In the genomic region with DNA sequence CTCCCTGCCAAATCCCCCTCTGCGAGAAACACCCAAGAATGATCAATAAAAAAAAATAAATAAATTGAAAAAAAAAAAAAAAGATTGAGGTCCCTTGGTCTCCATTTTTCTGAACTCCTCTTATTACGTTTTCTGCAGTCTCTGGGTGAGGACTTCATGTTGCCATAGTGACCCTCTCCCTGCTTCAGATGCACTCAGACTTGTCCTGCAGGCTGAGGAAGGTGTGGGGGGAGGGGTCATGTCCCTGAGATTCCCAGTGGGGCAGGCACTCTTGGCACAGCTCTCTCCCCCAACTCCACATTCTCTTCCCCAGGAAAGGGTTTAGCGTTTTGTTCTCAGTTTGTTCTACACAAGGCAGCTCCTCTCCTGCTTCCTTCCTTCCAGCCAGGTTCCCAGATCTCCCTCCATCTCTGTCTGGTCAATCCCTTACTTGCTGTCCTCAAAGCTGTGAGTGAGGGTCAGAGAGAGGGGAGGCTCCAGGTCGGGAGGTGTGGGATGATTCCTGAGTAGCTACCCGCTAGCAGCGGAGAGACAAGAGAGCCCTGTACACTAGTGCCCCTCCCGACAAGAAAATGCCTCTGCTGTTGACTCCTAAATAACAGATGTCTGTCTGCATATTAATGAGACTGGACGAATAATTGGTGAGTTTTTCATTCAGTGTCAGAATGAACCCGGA, we compare ENCODE assay signal across 8 cellular contexts. TPM values are rescaled to one million over a fixed set of nuclear protein-coding genes. Genes with fewer than 3 reads are reported as not detected.
DNase-seq lines count a peak whose midpoint lies in the region; TF ChIP-seq lines count a peak whose summit lies in the region.
"Had no signal": no experiment of that assay in that cellular context is flagged by ENCODE, and none has a peak within 500 bp of the region (broad histone marks: within the 10 kb centered on the region; RNA-seq: fewer than 3 reads in every experiment).

No MANE protein-coding gene starts in this region.

- peak overlapping the region; percentile 74 for H3K9ac ChIP-seq in HUES6 (ENCODE audit: low read length)
- peak overlapping the region; percentile 70; the same call in 1 of the 2 replicates for H3K9ac ChIP-seq in iPS-20b (ENCODE audit: low read depth, low read length)
- no peak overlapping the region for H3K9ac ChIP-seq in smooth muscle cell (ENCODE audit: low read depth)

- peak overlapping the region; percentile 46 for H2AFZ ChIP-seq in smooth muscle cell (ENCODE audit: low read depth)

- no peaks in the 10 kb centered on the region for H3F3A ChIP-seq in smooth muscle cell (ENCODE audit: low read depth)

- H3K9me3 Mint-ChIP-seq in immature natural killer cell: no peaks in the 10 kb centered on the region
- H3K9me3 Mint-ChIP-seq: activated T-cell treated with anti-CD3 and anti-CD28 coated beads, Interleukin-2, amount 50 U/mL, for 72 hours had no signal

- no peaks in the 10 kb centered on the region for H3K27me3 ChIP-seq in HUES6 (ENCODE audit: control insufficient read depth, insufficient read depth, low read length)
- H3K27me3 ChIP-seq in iPS-20b (ENCODE audit: insufficient read depth, low read length): no peaks in the 10 kb centered on the region
- no peaks in the 10 kb centered on the region for H3K27me3 ChIP-seq in smooth muscle cell (ENCODE audit: low read depth)

- H3K27me3 Mint-ChIP-seq in immature natural killer cell (ENCODE audit: low read depth in 3 of 3): peaks cover 0 to 2% (median 1%) of the 10 kb centered on the region in 3 donors

- H3K4me1 Mint-ChIP-seq in immature natural killer cell: no peaks in the 10 kb centered on the region

- H3K9me3 ChIP-seq in HUES6 (ENCODE audit: control insufficient read depth, insufficient read depth, low read depth, low read length) (no peaks in the 10 kb centered on the region), iPS-20b (ENCODE audit: insufficient read depth, low read depth, low read length) (no peaks in the 10 kb centered on the region), smooth muscle cell (replicated peaks; ENCODE audit: low read depth) (no peaks in the 10 kb centered on the region)

- H4K20me1 ChIP-seq in smooth muscle cell (ENCODE audit: low read depth): no peaks in the 10 kb centered on the region

- H3K4me3 Mint-ChIP-seq in immature natural killer cell: no peak overlapping the region
- H3K4me3 Mint-ChIP-seq: activated T-cell treated with anti-CD3 and anti-CD28 coated beads, Interleukin-2, amount 50 U/mL, for 72 hours had no signal

- WGBS in smooth muscle cell (ENCODE audit: low lambda C conversion rate): 32% methylated on average over 9 of the region's 9 CpGs

- H3K79me2 ChIP-seq in smooth muscle cell (ENCODE audit: low read depth): no peaks in the 10 kb centered on the region

- TF ChIP-seq CTCF in smooth muscle cell (IDR thresholded peaks at IDR 0.05; ENCODE audit: borderline replicate concordance, insufficient read depth, poor library complexity, severe bottlenecking) (no peak), GM13976 (IDR thresholded peaks at IDR 0.05; ENCODE audit: borderline replicate concordance, control extremely low read depth, extremely low read depth, insufficient read depth, missing control alignments) (no peak)

- no peak overlapping the region for H3K27ac Mint-ChIP-seq in immature natural killer cell
- H3K27ac Mint-ChIP-seq: activated T-cell treated with anti-CD3 and anti-CD28 coated beads, Interleukin-2, amount 50 U/mL, for 72 hours had no signal

- peak overlapping the region; percentile 44 for H3K4me3 ChIP-seq in HUES6 (ENCODE audit: low read depth, low read length)
- H3K4me3 ChIP-seq in iPS-20b (ENCODE audit: low read length): peak overlapping the region; percentile 44
- no peak overlapping the region for H3K4me3 ChIP-seq in smooth muscle cell

- DNase-seq in NCI-H82 (lab: John Stamatoyannopoulos, UW) (peak; percentile 88), smooth muscle cell (lab: John Stamatoyannopoulos, UW; ENCODE audit: unreplicated experiment) (no peak), AML-193 (lab: John Stamatoyannopoulos, UW) (no peak), GM13976 (ENCODE audit: low spot score) (no peak), immature natural killer cell (no peak)
- DNase-seq: activated T-cell treated with anti-CD3 and anti-CD28 coated beads, Interleukin-2, amount 50 U/mL, for 72 hours had no signal

- H3K27ac ChIP-seq in HUES6 (ENCODE audit: low read depth, low read length) (peak overlapping the region; percentile 59), iPS-20b (ENCODE audit: low read length) (peak overlapping the region; percentile 22), smooth muscle cell (ENCODE audit: low read depth) (no peak overlapping the region)

- H3K4me1 ChIP-seq in HUES6 (ENCODE audit: control insufficient read depth, insufficient read depth, low read length) (peaks cover 53% of the 10 kb centered on the region), iPS-20b (ENCODE audit: insufficient read depth, low read length) (peaks cover 30% of the 10 kb centered on the region), smooth muscle cell (ENCODE audit: low read depth) (peaks cover 32% of the 10 kb centered on the region)

- in situ Hi-C loops in GM13976 (cut with MboI; ENCODE audit: low sequenced_read_pairs, unreplicated experiment): loop anchor here (25.0 kb wide), 1 partner anchor 278 kb away; no protein-coding TSS in a partner anchor

- no peaks in the 10 kb centered on the region for H3K36me3 Mint-ChIP-seq in immature natural killer cell

- no peaks in the 10 kb centered on the region for H3K36me3 ChIP-seq in HUES6 (ENCODE audit: control insufficient read depth, insufficient read depth, low read length)
- H3K36me3 ChIP-seq in iPS-20b (ENCODE audit: insufficient read depth, low read depth, low read length): peaks cover 2% of the 10 kb centered on the region; the same call in 1 of the 2 replicates
- H3K36me3 ChIP-seq in smooth muscle cell (ENCODE audit: low read depth): no peaks in the 10 kb centered on the region

- no peak overlapping the region for H3K4me2 ChIP-seq in smooth muscle cell

RNA-seq across cellular contexts. Expression of a gene that starts 9.1 kb away (rescaled TPM):
- total RNA-seq in smooth muscle cell: 0.27 and 0.81 TPM in 2 replicates
- polyA plus RNA-seq in smooth muscle cell: 1.1 and 1.7 TPM in 2 replicates
- polyA plus RNA-seq in immature natural killer cell: not detected
- total RNA-seq: activated T-cell treated with anti-CD3 and anti-CD28 coated beads, Interleukin-2, amount 50 U/mL, for 72 hours had no signal

RNA-seq across cellular contexts. Expression of a gene that starts 11.9 kb away (rescaled TPM):
- total RNA-seq in smooth muscle cell: 146 and 174 TPM in 2 replicates
- 218 and 229 TPM in 2 replicates for polyA plus RNA-seq in smooth muscle cell
- polyA plus RNA-seq in immature natural killer cell: 10 to 100 TPM; 33.7 to 56.3 (median 34.5) TPM

RNA-seq across cellular contexts. Expression of a gene that starts 27.5 kb away (rescaled TPM):
- total RNA-seq in smooth muscle cell: 1.5 and 1.9 TPM in 2 replicates
- 6.3 and 7.4 TPM in 2 replicates for polyA plus RNA-seq in smooth muscle cell
- polyA plus RNA-seq in immature natural killer cell: 100 to 1,000 TPM; 127 to 130 (median 129) TPM

RNA-seq across cellular contexts. Expression of a gene that starts 35.9 kb away (rescaled TPM):
- total RNA-seq in smooth muscle cell: 1,947 and 2,084 TPM in 2 replicates
- 963 and 994 TPM in 2 replicates for polyA plus RNA-seq in smooth muscle cell
- polyA plus RNA-seq in immature natural killer cell: 1,000 to 10,000 TPM in 2 of 3 donors, 100 to 1,000 TPM in 1; 807 to 2,182 (median 1,177) TPM

RNA-seq across cellular contexts. Expression of a gene that starts 53.7 kb away (rescaled TPM):
- 8.2 and 9.3 TPM in 2 replicates for total RNA-seq in smooth muscle cell
- 15.7 and 19.2 TPM in 2 replicates for polyA plus RNA-seq in smooth muscle cell
- 10 to 100 TPM; 10.2 to 16.5 (median 13.0) TPM for polyA plus RNA-seq in immature natural killer cell

Comparison
In these comparisons a context has a peak if more than half of its experiments do, and no peak if none do; other contexts are left out.
1. RNA of a gene that starts 27.5 kb away (polyA plus RNA-seq): 127 to 130 TPM in immature natural killer cell; 6.3 to 7.4 TPM in smooth muscle cell; every median in the first group is over 10 times any median in the second.